ENCODE assay signal across 18 cellular contexts in the genomic region with DNA sequence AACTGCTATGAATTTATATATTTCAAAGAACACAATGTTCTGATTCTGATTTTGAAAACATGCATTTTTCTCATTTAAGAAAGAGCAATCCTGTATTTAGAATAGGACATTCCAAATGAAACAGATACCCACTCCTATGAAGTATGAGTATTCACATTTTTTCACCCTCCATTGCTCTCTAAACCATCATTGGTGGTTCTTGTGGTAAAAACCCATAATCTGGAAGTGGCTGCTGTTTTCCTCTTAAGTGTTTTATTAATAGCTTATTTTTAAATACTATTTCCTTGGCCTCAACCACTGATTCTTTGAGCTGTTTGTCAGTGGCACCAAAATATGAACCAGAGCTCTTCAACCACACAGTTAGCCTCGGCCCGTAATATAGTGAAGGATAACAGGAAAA. TPM values are rescaled to one million over a fixed set of nuclear protein-coding genes. Genes with fewer than 3 reads are reported as not detected.
"Had no signal": no experiment of that assay in that cellular context is flagged by ENCODE, and none has a peak within 500 bp of the region (broad histone marks: within the 10 kb centered on the region; RNA-seq: fewer than 3 reads in every experiment).

No MANE protein-coding gene starts in this region.

- H2AFZ ChIP-seq: neural progenitor cell had no signal

- H3K4me1 ChIP-seq: neural progenitor cell, suprapubic skin, upper lobe of right lung had no signal

- H3K4me3 ChIP-seq: esophagus muscularis mucosa, heart right ventricle, neural progenitor cell, ovary, sigmoid colon, suprapubic skin, upper lobe of right lung had no signal

- H3K27ac ChIP-seq: esophagus muscularis mucosa, heart right ventricle, neural progenitor cell, ovary, sigmoid colon, suprapubic skin, upper lobe of right lung had no signal

- H3K27me3 ChIP-seq: esophagus muscularis mucosa, heart right ventricle, neural progenitor cell, ovary, sigmoid colon, suprapubic skin, upper lobe of right lung had no signal

- H3K36me3 ChIP-seq: neural progenitor cell, ovary had no signal

- DNase-seq: activated CD4-positive, alpha-beta T cell treated with anti-CD3 and anti-CD28 coated beads, Interleukin-2, amount 50 U/mL, for 1 hour; activated CD4-positive, CD25-positive, alpha-beta regulatory T cell; activated gamma-delta T cell treated with Interleukin-2 at 50 U/mL for 16 hours; activated T-cell treated with anti-CD3 and anti-CD28 coated beads, Interleukin-2, amount 50 U/mL, for 48 hours; foreskin melanocyte; heart right ventricle; left ventricle myocardium superior; mesenchymal stem cell; ovary; sigmoid colon; stimulated activated CD4-positive, alpha-beta T cell treated with anti-CD3 and anti-CD28 coated beads, Interleukin-2, amount 100 ng/mL, for 48 hours; stimulated activated naive CD4-positive, alpha-beta T cell treated with Interleukin-2 at 50 U/mL for 16 hours; upper lobe of right lung had no signal

- H3K9me3 ChIP-seq: esophagus muscularis mucosa, heart right ventricle, ovary, sigmoid colon, suprapubic skin, upper lobe of right lung had no signal

- ATAC-seq: heart right ventricle, left ventricle myocardium superior, upper lobe of right lung had no signal

- H3K4me2 ChIP-seq: neural progenitor cell had no signal

- H3K9ac ChIP-seq: neural progenitor cell had no signal

RNA-seq across cellular contexts. Expression of a gene that starts 60.0 kb away (rescaled TPM):
- total RNA-seq: cerebellum; esophagus muscularis mucosa; heart right ventricle; left ventricle myocardium superior; ovary; sigmoid colon; suprapubic skin; T-helper 2 cell treated with Interferon-gamma antibody and Interleukin-4, amounts not matched to agents 100 ng/mL and 5 ng/mL, for 36 hours; upper lobe of right lung had no signal
